ENCODE assay signal across 21 cellular contexts in the genomic region with DNA sequence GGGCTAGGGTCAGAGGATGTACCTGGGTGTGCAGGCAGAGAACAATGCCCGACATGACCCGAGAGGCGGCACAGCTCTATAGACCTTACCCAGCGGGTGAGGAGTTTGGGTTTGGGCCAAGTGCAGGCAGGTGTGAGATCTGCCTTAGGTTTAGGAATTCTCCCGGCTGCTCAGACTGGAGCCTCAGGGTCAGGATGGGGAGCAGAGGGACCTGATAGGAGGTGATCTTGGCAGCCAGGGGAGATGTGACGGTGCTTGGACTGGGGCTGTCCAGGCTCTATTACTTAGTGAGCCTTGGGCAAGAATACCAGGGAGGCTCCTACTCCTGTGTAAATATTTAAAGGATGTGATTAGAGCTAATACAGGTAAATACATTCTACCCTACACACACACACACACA. TPM values are rescaled to one million over a fixed set of nuclear protein-coding genes. Genes with fewer than 3 reads are reported as not detected.
A peak's percentile ranks its signal among the peaks of the same experiment; 100 is the strongest.
DNase-seq lines count a peak whose midpoint lies in the region; ATAC-seq and TF ChIP-seq lines count a peak whose summit lies in the region.
"Had no signal": no experiment of that assay in that cellular context is flagged by ENCODE, and none has a peak within 500 bp of the region (broad histone marks: within the 10 kb centered on the region; RNA-seq: fewer than 3 reads in every experiment).

No MANE protein-coding gene starts in this region.

- H3F3A ChIP-seq in PC-3 (ENCODE audit: low read length, unreplicated experiment), result no peaks in the 10 kb centered on the region

- H3K36me3 Mint-ChIP-seq in nephron progenitor cell (ENCODE audit: low read depth), result peaks cover 9% of the 10 kb centered on the region
- H3K36me3 Mint-ChIP-seq: natural killer cell treated with Interleukin-12 subunit alpha and Interleukin-12 subunit beta and Interleukin-15 and Interleukin-18, amount 100 ng/mL, for 72 hours had no signal

- peaks cover 0 to 4% of the 10 kb centered on the region in 2 donors for H3K36me3 ChIP-seq in body of pancreas (replicated peaks in 1 of 2; ENCODE audit: insufficient read depth in 1 of 2, low read depth in 2 of 2)
- no peaks in the 10 kb centered on the region for H3K36me3 ChIP-seq in PC-3 (ENCODE audit: low read depth, low read length)

- no peak overlapping the region for H3K4me2 ChIP-seq in PC-3 (ENCODE audit: low read length)

- H3K4me3 ChIP-seq in body of pancreas (no peak overlapping the region), PC-3 (ENCODE audit: low read length) (no peak overlapping the region)
- H3K4me3 ChIP-seq: MG63 had no signal

- intact Hi-C loops in body of pancreas (cut with DNase I), result no loop called here
- intact Hi-C loops in PC-3 (cut with micrococcal nuclease), result no loop called here

- TF ChIP-seq CTCF in body of pancreas (IDR thresholded peaks at IDR 0.05) (no peak), nephron progenitor cell (IDR thresholded peaks at IDR 0.05) (no peak), PC-3 (conservative IDR thresholded peaks at IDR 0.05; ENCODE audit: low read depth, low read length) (no peak)

- H2AFZ ChIP-seq in PC-3 (ENCODE audit: low read length), result no peak overlapping the region
- H2AFZ ChIP-seq: parathyroid adenoma had no signal

- H4K20me1 ChIP-seq in PC-3 (ENCODE audit: low read length), result no peaks in the 10 kb centered on the region

- peaks cover 5% of the 10 kb centered on the region for H3K4me1 Mint-ChIP-seq in nephron progenitor cell
- H3K4me1 Mint-ChIP-seq: activated CD4-positive, alpha-beta memory T cell treated with anti-CD3 and anti-CD28 coated beads, Interleukin-2, amount 10 ng/mL, durations not matched to agents 7 days and 5 days had no signal

- DNase-seq in COLO668 (lab: John Stamatoyannopoulos, UW; ENCODE audit: unreplicated experiment), result peak; percentile 44
- DNase-seq in NCI-H1105 treated with DMSO at 0.1 percent for 48 hours (lab: John Stamatoyannopoulos, UW), result peak; percentile 48
- peak in 2 of 4 donors; percentile 56 to 58 for DNase-seq in body of pancreas
- no peak for DNase-seq in nephron progenitor cell
- no peak for DNase-seq in 8988T
- DNase-seq in PC-3, result no peak
- no peak for DNase-seq in dermis blood vessel endothelial cell
- DNase-seq: activated CD4-positive, alpha-beta memory T cell treated with anti-CD3 and anti-CD28 coated beads, Interleukin-2, amount 10 ng/mL, durations not matched to agents 7 days and 5 days; activated CD4-positive, CD25-positive, alpha-beta regulatory T cell; cortex of kidney; DMS 273 treated with DMSO at 0.1 percent for 48 hours; GDM1; mesenchymal stem cell; MG63; NCI-H187; NCI-H524; stimulated activated CD4-positive, alpha-beta T cell treated with anti-CD3 and anti-CD28 coated beads, Interleukin-15, amount 100 ng/mL, for 24 hours had no signal

- peak overlapping the region; percentile 50 for H3K27ac Mint-ChIP-seq in nephron progenitor cell
- H3K27ac Mint-ChIP-seq: activated CD4-positive, alpha-beta memory T cell treated with anti-CD3 and anti-CD28 coated beads, Interleukin-2, amount 10 ng/mL, durations not matched to agents 7 days and 5 days; natural killer cell treated with Interleukin-12 subunit alpha and Interleukin-12 subunit beta and Interleukin-15 and Interleukin-18, amount 100 ng/mL, for 72 hours had no signal

- ATAC-seq in body of pancreas (peak; percentile 57), PC-3 (no peak)
- ATAC-seq: HCT116, sciatic nerve had no signal

- no peak for TF ChIP-seq POLR2A in body of pancreas (IDR thresholded peaks at IDR 0.05)

- no peaks in the 10 kb centered on the region for H3K79me2 ChIP-seq in PC-3 (ENCODE audit: low read length)
- H3K79me2 ChIP-seq: parathyroid adenoma had no signal

- no peaks in the 10 kb centered on the region for H3K27me3 Mint-ChIP-seq in nephron progenitor cell (ENCODE audit: low read depth, poor library complexity)
- H3K27me3 Mint-ChIP-seq: natural killer cell treated with Interleukin-12 subunit alpha and Interleukin-12 subunit beta and Interleukin-15 and Interleukin-18, amount 100 ng/mL, for 72 hours had no signal

- no peak overlapping the region for H3K9ac ChIP-seq in PC-3 (ENCODE audit: low read length)
- H3K9ac ChIP-seq: parathyroid adenoma had no signal

- H3K27me3 ChIP-seq in body of pancreas, result no peaks in the 10 kb centered on the region
- H3K27me3 ChIP-seq in PC-3 (ENCODE audit: low read length), result peaks cover 15% of the 10 kb centered on the region
- H3K27me3 ChIP-seq: MG63 had no signal

- no peaks in the 10 kb centered on the region for H3K9me2 ChIP-seq in PC-3 (replicated peaks; ENCODE audit: low read length)

- H3K4me1 ChIP-seq in body of pancreas, result peaks cover 11% of the 10 kb centered on the region
- H3K4me1 ChIP-seq in PC-3 (ENCODE audit: insufficient read depth, low read length), result no peaks in the 10 kb centered on the region
- H3K4me1 ChIP-seq: parathyroid adenoma had no signal

- H3K27ac ChIP-seq in body of pancreas (no peak overlapping the region), PC-3 (ENCODE audit: low read length) (no peak overlapping the region)
- H3K27ac ChIP-seq: parathyroid adenoma had no signal

- H3K9me3 ChIP-seq in body of pancreas, result no peaks in the 10 kb centered on the region
- H3K9me3 ChIP-seq in PC-3 (ENCODE audit: low read length), result no peaks in the 10 kb centered on the region
- H3K9me3 ChIP-seq: MG63 had no signal

- no peaks in the 10 kb centered on the region for H3K9me3 Mint-ChIP-seq in nephron progenitor cell
- H3K9me3 Mint-ChIP-seq: activated CD4-positive, alpha-beta memory T cell treated with anti-CD3 and anti-CD28 coated beads, Interleukin-2, amount 10 ng/mL, durations not matched to agents 7 days and 5 days; natural killer cell treated with Interleukin-12 subunit alpha and Interleukin-12 subunit beta and Interleukin-15 and Interleukin-18, amount 100 ng/mL, for 72 hours had no signal

- WGBS in body of pancreas, 2 donors, result 31 to 56% methylated on average over 5 to 6 of the region's 6 CpGs

- BruUV-seq in PC-3 (replicated peaks; lab: Mats Ljungman, UMichigan), result no TSS peak

- no peak overlapping the region for H3K4me3 Mint-ChIP-seq in nephron progenitor cell
- H3K4me3 Mint-ChIP-seq: activated CD4-positive, alpha-beta memory T cell treated with anti-CD3 and anti-CD28 coated beads, Interleukin-2, amount 10 ng/mL, durations not matched to agents 7 days and 5 days; natural killer cell treated with Interleukin-12 subunit alpha and Interleukin-12 subunit beta and Interleukin-15 and Interleukin-18, amount 100 ng/mL, for 72 hours had no signal

- POLR2A ChIA-PET in PC-3 (lab: Charles Lee; ENCODE audit: unreplicated experiment), result no interaction called here

- CTCF ChIA-PET in PC-3 (lab: Charles Lee), result no interaction called here

RNA-seq across cellular contexts. Expression of a gene that starts 50.5 kb away (rescaled TPM):
- total RNA-seq in body of pancreas (10 to 100 TPM; 45.8 to 60.2 TPM), PC-3 (2014; rRNA removed) (63.2 and 71.7 TPM in 2 replicates), dermis blood vessel endothelial cell (335 and 345 TPM in 2 replicates)

Comparison
In these comparisons a context has a peak if more than half of its experiments do, and no peak if none do; other contexts are left out.
1. DNase-seq: peak in COLO668 (single experiment) and NCI-H1105 treated with DMSO at 0.1 percent for 48 hours (single experiment); none in nephron progenitor cell (single experiment), 8988T (single experiment), PC-3 (single experiment) and dermis blood vessel endothelial cell (single experiment).